ENCODE assay signal across 23 cellular contexts in the genomic region with DNA sequence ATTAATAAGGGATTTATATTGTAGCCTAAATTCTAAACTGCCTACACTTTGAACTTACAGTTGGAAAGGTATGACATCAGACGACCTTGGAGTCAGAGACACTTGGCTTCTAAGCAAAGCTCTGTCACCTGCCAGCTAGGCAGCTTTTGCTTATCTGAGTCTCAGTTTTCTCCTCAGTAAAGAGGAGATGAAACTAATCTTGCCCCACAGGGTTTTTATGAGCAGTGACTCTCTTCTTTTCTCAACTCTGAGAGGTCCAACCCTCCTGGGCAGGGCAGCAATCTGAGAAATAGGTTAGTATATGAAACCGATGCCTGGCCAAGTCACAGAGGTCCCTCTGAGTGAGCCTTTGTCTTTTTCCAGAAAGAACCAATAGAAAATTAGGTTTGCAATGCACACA.
"Had no signal": no experiment of that assay in that cellular context is flagged by ENCODE, and none has a peak within 500 bp of the region (broad histone marks: within the 10 kb centered on the region; RNA-seq: fewer than 3 reads in every experiment).

No MANE protein-coding gene starts in this region.

- DNase-seq: IMR-90, Karpas-422, KG1, MG63, NCI-H1092 treated with DMSO at 0.1 percent for 48 hours, NCI-H1417, NCI-H1436 treated with DMSO at 0.1 percent for 48 hours, NCI-H1694, NCI-H187 treated with DMSO at 0.1 percent for 48 hours, NCI-H2029 treated with DMSO at 0.1 percent for 48 hours, NCI-H2171 treated with DMSO at 0.1 percent for 48 hours, NCI-H345, NCI-H524, NCI-H526 treated with DMSO at 0.1 percent for 48 hours, NCI-H748 treated with DMSO at 0.1 percent for 48 hours, PC-3, SHP77, SK-N-SH, T-helper 1 cell, T-helper 17 cell had no signal

- H3K9ac ChIP-seq: SK-N-SH had no signal

- ATAC-seq: HepG2, Panc1, PC-3, T-helper 17 cell had no signal

- H3K4me3 Mint-ChIP-seq: T-helper 17 cell had no signal

- H3K9me3 ChIP-seq: MG63, SK-N-SH had no signal

- H3K4me2 ChIP-seq: SK-N-SH had no signal

- H3K4me3 ChIP-seq: MG63 had no signal

- H3K27ac Mint-ChIP-seq: T-helper 17 cell had no signal

- H3K36me3 ChIP-seq: MG63 had no signal

- H3K9me2 ChIP-seq: SK-N-SH had no signal

- H3K27ac ChIP-seq: RWPE1 had no signal

- H3K27me3 ChIP-seq: MG63 had no signal
